ENCODE assay signal across 1 cellular context in genomic region chr17:68606451-68607307, GRCh38.
TF ChIP-seq lines count a peak whose summit lies in the region.

No MANE protein-coding gene starts in this region.

TF ChIP-seq in HepG2, 621 proteins besides CTCF, POLR2A, EP300 and RAD21 (continued from another document):
- TF ChIP-seq ZBTB34 (CRISPR knock-in tag; IDR thresholded peaks at IDR 0.05) (peak; percentile 69), NCOA2 (CRISPR knock-in tag; IDR thresholded peaks at IDR 0.05) (peak; percentile 77), ZNF761 (CRISPR knock-in tag; conservative IDR thresholded peaks at IDR 0.05) (no peak), CBX5 (CRISPR knock-in tag; IDR thresholded peaks at IDR 0.05; ENCODE audit: borderline replicate concordance) (peak; percentile 54; the same call in 1 of the 2 replicates), MLLT10 (CRISPR knock-in tag; IDR thresholded peaks at IDR 0.05) (no peak), RELA (CRISPR knock-in tag; IDR thresholded peaks at IDR 0.05) (no peak), ERF (CRISPR knock-in tag; IDR thresholded peaks at IDR 0.05) (peak; percentile 68; the same call in 1 of the 2 replicates), RNF219 (CRISPR knock-in tag; IDR thresholded peaks at IDR 0.05) (peak; percentile 80; the same call in 1 of the 2 replicates), MEIS1 (CRISPR knock-in tag; IDR thresholded peaks at IDR 0.05; ENCODE audit: borderline replicate concordance) (peak; percentile 80; the same call in 1 of the 2 replicates), FOXP1 (IDR thresholded peaks at IDR 0.05) (no peak), FOXP1 (CRISPR knock-in tag; IDR thresholded peaks at IDR 0.05) (peak; percentile 44; the same call in 1 of the 2 replicates), FOXA1 (IDR thresholded peaks at IDR 0.05) (no peak), FOXA1 (CRISPR knock-in tag; IDR thresholded peaks at IDR 0.05) (peak; percentile 39; the same call in 1 of the 2 replicates), HDAC2 (CRISPR knock-in tag; IDR thresholded peaks at IDR 0.05) (peak; percentile 75), ZNF609 (CRISPR knock-in tag; IDR thresholded peaks at IDR 0.05; ENCODE audit: borderline replicate concordance) (peak; percentile 76), AKAP8 (CRISPR knock-in tag; IDR thresholded peaks at IDR 0.05) (0 out of 2 replicates have a peak, but pooled peaks have one; percentile 49), ZNF441 (CRISPR knock-in tag; IDR thresholded peaks at IDR 0.05; ENCODE audit: borderline replicate concordance) (no peak), FOSL2 (CRISPR knock-in tag; IDR thresholded peaks at IDR 0.05) (peak; percentile 54), MAX (IDR thresholded peaks at IDR 0.05) (peak; percentile 45; the same call in 1 of the 2 replicates), HIVEP1 (CRISPR knock-in tag; IDR thresholded peaks at IDR 0.05) (no peak)
- TF ChIP-seq, protein P1, sequence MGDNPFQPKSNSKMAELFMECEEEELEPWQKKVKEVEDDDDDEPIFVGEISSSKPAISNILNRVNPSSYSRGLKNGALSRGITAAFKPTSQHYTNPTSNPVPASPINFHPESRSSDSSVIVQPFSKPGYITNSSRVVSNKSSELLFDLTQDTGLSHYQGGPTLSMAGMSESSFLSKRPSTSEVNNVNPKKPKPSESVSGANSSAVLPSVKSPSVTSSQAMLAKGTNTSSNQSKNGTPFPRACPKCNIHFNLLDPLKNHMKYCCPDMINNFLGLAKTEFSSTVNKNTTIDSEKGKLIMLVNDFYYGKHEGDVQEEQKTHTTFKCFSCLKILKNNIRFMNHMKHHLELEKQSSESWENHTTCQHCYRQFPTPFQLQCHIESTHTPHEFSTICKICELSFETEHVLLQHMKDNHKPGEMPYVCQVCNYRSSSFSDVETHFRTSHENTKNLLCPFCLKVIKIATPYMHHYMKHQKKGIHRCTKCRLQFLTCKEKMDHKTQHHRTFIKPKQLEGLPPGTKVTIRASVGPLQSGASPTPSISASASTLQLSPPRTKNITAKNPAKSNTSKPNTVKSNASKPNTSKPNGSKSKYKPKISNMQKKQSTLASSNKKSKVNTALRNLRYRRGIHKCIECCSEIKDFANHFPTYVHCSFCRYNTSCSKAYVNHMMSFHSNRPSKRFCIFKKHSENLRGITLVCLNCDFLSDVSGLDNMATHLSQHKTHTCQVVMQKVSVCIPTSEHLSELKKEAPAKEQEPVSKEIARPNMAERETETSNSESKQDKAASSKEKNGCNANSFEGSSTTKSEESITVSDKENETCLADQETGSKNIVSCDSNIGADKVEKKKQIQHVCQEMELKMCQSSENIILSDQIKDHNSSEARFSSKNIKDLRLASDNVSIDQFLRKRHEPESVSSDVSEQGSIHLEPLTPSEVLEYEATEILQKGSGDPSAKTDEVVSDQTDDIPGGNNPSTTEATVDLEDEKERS (CRISPR knock-in tag; IDR thresholded peaks at IDR 0.05), result peak; percentile 55; the same call in 1 of the 2 replicates
- TF ChIP-seq, protein P2, sequence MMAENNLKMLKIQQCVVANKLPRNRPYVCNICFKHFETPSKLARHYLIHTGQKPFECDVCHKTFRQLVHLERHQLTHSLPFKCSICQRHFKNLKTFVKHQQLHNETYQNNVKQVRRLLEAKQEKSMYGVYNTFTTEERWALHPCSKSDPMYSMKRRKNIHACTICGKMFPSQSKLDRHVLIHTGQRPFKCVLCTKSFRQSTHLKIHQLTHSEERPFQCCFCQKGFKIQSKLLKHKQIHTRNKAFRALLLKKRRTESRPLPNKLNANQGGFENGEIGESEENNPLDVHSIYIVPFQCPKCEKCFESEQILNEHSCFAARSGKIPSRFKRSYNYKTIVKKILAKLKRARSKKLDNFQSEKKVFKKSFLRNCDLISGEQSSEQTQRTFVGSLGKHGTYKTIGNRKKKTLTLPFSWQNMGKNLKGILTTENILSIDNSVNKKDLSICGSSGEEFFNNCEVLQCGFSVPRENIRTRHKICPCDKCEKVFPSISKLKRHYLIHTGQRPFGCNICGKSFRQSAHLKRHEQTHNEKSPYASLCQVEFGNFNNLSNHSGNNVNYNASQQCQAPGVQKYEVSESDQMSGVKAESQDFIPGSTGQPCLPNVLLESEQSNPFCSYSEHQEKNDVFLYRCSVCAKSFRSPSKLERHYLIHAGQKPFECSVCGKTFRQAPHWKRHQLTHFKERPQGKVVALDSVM (CRISPR knock-in tag; IDR thresholded peaks at IDR 0.05), result peak; percentile 83
- TF ChIP-seq, protein P3, sequence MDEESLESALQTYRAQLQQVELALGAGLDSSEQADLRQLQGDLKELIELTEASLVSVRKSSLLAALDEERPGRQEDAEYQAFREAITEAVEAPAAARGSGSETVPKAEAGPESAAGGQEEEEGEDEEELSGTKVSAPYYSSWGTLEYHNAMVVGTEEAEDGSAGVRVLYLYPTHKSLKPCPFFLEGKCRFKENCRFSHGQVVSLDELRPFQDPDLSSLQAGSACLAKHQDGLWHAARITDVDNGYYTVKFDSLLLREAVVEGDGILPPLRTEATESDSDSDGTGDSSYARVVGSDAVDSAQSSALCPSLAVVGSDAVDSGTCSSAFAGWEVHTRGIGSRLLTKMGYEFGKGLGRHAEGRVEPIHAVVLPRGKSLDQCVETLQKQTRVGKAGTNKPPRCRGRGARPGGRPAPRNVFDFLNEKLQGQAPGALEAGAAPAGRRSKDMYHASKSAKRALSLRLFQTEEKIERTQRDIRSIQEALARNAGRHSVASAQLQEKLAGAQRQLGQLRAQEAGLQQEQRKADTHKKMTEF (CRISPR knock-in tag; IDR thresholded peaks at IDR 0.05), result peak; percentile 52; the same call in 1 of the 2 replicates
- TF ChIP-seq, protein P4, sequence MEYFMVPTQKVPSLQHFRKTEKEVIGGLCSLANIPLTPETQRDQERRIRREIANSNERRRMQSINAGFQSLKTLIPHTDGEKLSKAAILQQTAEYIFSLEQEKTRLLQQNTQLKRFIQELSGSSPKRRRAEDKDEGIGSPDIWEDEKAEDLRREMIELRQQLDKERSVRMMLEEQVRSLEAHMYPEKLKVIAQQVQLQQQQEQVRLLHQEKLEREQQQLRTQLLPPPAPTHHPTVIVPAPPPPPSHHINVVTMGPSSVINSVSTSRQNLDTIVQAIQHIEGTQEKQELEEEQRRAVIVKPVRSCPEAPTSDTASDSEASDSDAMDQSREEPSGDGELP (IDR thresholded peaks at IDR 0.05; ENCODE audit: borderline replicate concordance, low read depth), result peak; percentile 23; the same call in 1 of the 2 replicates
- TF ChIP-seq, protein P5, sequence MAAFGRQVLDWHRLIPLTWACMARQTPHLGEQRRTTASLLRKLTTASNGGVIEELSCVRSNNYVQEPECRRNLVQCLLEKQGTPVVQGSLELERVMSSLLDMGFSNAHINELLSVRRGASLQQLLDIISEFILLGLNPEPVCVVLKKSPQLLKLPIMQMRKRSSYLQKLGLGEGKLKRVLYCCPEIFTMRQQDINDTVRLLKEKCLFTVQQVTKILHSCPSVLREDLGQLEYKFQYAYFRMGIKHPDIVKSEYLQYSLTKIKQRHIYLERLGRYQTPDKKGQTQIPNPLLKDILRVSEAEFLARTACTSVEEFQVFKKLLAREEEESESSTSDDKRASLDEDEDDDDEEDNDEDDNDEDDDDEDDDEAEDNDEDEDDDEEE (CRISPR knock-in tag; IDR thresholded peaks at IDR 0.05), result no peak
TF ChIP-seq in HepG2: peak in this region for 89.
